2 cellular contexts compared by ENCODE assay signal in genomic region chr12:12467701-12468218, GRCh38.
TF ChIP-seq lines count a peak whose summit lies in the region.

No MANE protein-coding gene starts in this region.

TF ChIP-seq in liver, 16 proteins besides CTCF, POLR2A, EP300 and RAD21 (continued from another document):
- TF ChIP-seq MAX (IDR thresholded peaks at IDR 0.05) (no peak), ATF3 (IDR thresholded peaks at IDR 0.05) (no peak), HNF4G (IDR thresholded peaks at IDR 0.05) (no peak), SP1 (IDR thresholded peaks at IDR 0.05) (no peak), ZBTB33 (IDR thresholded peaks at IDR 0.05) (no peak), HNF4A (conservative IDR thresholded peaks at IDR 0.05) (no peak), JUND (IDR thresholded peaks at IDR 0.05) (no peak), REST (IDR thresholded peaks at IDR 0.05) (no peak)
TF ChIP-seq in liver: peak in this region for 0.

TF ChIP-seq in HepG2, 621 proteins besides CTCF, POLR2A, EP300 and RAD21 (continued from another document):
- TF ChIP-seq ZNF691 (CRISPR knock-in tag; IDR thresholded peaks at IDR 0.05; ENCODE audit: borderline replicate concordance, low read depth) (no peak), ARNTL (CRISPR knock-in tag; IDR thresholded peaks at IDR 0.05) (no peak), ZSCAN9 (CRISPR knock-in tag; IDR thresholded peaks at IDR 0.05; ENCODE audit: borderline replicate concordance) (no peak)
